Comparison of ENCODE assay signal across 8 cellular contexts in genomic region chr5:157607371-157608161, GRCh38. TPM values are rescaled to one million over a fixed set of nuclear protein-coding genes. Genes with fewer than 3 reads are reported as not detected.
DNase-seq lines count a peak whose midpoint lies in the region; ATAC-seq and TF ChIP-seq lines count a peak whose summit lies in the region.

No MANE protein-coding gene starts in this region.

- H3K4me3 ChIP-seq in fibroblast of the aortic adventitia (ENCODE audit: low read depth, low read length), result no peak overlapping the region
- H3K4me3 ChIP-seq in esophagus muscularis mucosa, result no peak overlapping the region

- H3K4me1 ChIP-seq in esophagus muscularis mucosa, result peaks cover 0 to 13% (median 11%) of the 10 kb centered on the region in 4 donors

- ATAC-seq in HG03460 (IDR thresholded peaks at IDR 0.05; ENCODE audit: unreplicated experiment), result peak; percentile 54
- ATAC-seq in stimulated activated memory B cell treated with anti-CD40 and anti-IgM and Interleukin-4, amounts not matched to agents 10 μg/mL and 1 μg/mL and 100 μg/mL, for 72 hours, result peak; percentile 63

- 62% methylated on average over 7 of the region's 7 CpGs for WGBS in esophagus muscularis mucosa

- H3K4me3 Mint-ChIP-seq in activated CD4-positive, alpha-beta memory T cell treated with anti-CD3 and anti-CD28 coated beads, Interleukin-2, amount 10 ng/mL, durations not matched to agents 7 days and 5 days, result peak overlapping the region; percentile 6
- peak overlapping the region; percentile 34 for H3K4me3 Mint-ChIP-seq in stimulated activated memory B cell treated with anti-CD40 and anti-IgM and Interleukin-4, amounts not matched to agents 10 μg/mL and 1 μg/mL and 100 μg/mL, for 72 hours

- intact Hi-C loops in esophagus muscularis mucosa (cut with DNase I), result no loop called here

- CTCF ChIA-PET in activated CD4-positive, alpha-beta memory T cell treated with anti-CD3 and anti-CD28 coated beads, Interleukin-2, amount 10 ng/mL, durations not matched to agents 7 days and 5 days (lab: Charles Lee), result interaction anchor here (0.7 to 2.2 kb wide), 12 partner anchors 9 to 175 kb away, joined by 3 to 6 read pairs (median 3); partner anchors contain the start of gene LSM11

- POLR2A ChIA-PET in activated CD4-positive, alpha-beta memory T cell treated with anti-CD3 and anti-CD28 coated beads, Interleukin-2, amount 10 ng/mL, durations not matched to agents 7 days and 5 days (lab: Charles Lee), result interaction anchor here (0.7 to 3.9 kb wide), 17 partner anchors 9 to 1601 kb away, joined by 3 to 28 read pairs (median 5); partner anchors contain the start of gene THG1L

- no peaks in the 10 kb centered on the region for H3K9me3 Mint-ChIP-seq in activated CD4-positive, alpha-beta memory T cell treated with anti-CD3 and anti-CD28 coated beads, Interleukin-2, amount 10 ng/mL, durations not matched to agents 7 days and 5 days
- H3K9me3 Mint-ChIP-seq in stimulated activated memory B cell treated with anti-CD40 and anti-IgM and Interleukin-4, amounts not matched to agents 10 μg/mL and 1 μg/mL and 100 μg/mL, for 72 hours, result no peaks in the 10 kb centered on the region

- no peaks in the 10 kb centered on the region for H3K27me3 ChIP-seq in esophagus muscularis mucosa

- H3K9me3 ChIP-seq in esophagus muscularis mucosa, result no peaks in the 10 kb centered on the region

- DNase-seq in GM04504 (ENCODE audit: low read depth) (peak; percentile 48), fibroblast of the aortic adventitia (ENCODE audit: low read depth) (peak; percentile 43), medulla oblongata (ENCODE audit: extremely low spot score) (no peak), inferior parietal cortex (ENCODE audit: extremely low spot score) (no peak), esophagus muscularis mucosa (ENCODE audit: extremely low spot score) (no peak)
- DNase-seq in activated CD4-positive, alpha-beta memory T cell treated with anti-CD3 and anti-CD28 coated beads, Interleukin-2, amount 10 ng/mL, durations not matched to agents 7 days and 5 days, result peak; percentile 86

- TF ChIP-seq CTCF in fibroblast of the aortic adventitia (IDR thresholded peaks at IDR 0.05; ENCODE audit: insufficient read depth, low read length), result no peak
- no peak for TF ChIP-seq CTCF in esophagus muscularis mucosa (IDR thresholded peaks at IDR 0.05)

- TF ChIP-seq POLR2A in esophagus muscularis mucosa (IDR thresholded peaks at IDR 0.05; ENCODE audit: low read depth), result no peak

- peaks cover 8% of the 10 kb centered on the region for H3K36me3 Mint-ChIP-seq in activated CD4-positive, alpha-beta memory T cell treated with anti-CD3 and anti-CD28 coated beads, Interleukin-2, amount 10 ng/mL, durations not matched to agents 7 days and 5 days (ENCODE audit: low read depth)
- H3K36me3 Mint-ChIP-seq in stimulated activated memory B cell treated with anti-CD40 and anti-IgM and Interleukin-4, amounts not matched to agents 10 μg/mL and 1 μg/mL and 100 μg/mL, for 72 hours, result no peaks in the 10 kb centered on the region

- peak overlapping the region; percentile 81 for H3K27ac Mint-ChIP-seq in activated CD4-positive, alpha-beta memory T cell treated with anti-CD3 and anti-CD28 coated beads, Interleukin-2, amount 10 ng/mL, durations not matched to agents 7 days and 5 days
- peak overlapping the region; percentile 83 for H3K27ac Mint-ChIP-seq in stimulated activated memory B cell treated with anti-CD40 and anti-IgM and Interleukin-4, amounts not matched to agents 10 μg/mL and 1 μg/mL and 100 μg/mL, for 72 hours

- TF ChIP-seq EP300 in esophagus muscularis mucosa (IDR thresholded peaks at IDR 0.05), result no peak

- H3K27ac ChIP-seq in esophagus muscularis mucosa (replicated peaks in 1 of 4), result no peak overlapping the region

- no peaks in the 10 kb centered on the region for H3K27me3 Mint-ChIP-seq in activated CD4-positive, alpha-beta memory T cell treated with anti-CD3 and anti-CD28 coated beads, Interleukin-2, amount 10 ng/mL, durations not matched to agents 7 days and 5 days
- H3K27me3 Mint-ChIP-seq in stimulated activated memory B cell treated with anti-CD40 and anti-IgM and Interleukin-4, amounts not matched to agents 10 μg/mL and 1 μg/mL and 100 μg/mL, for 72 hours, result no peaks in the 10 kb centered on the region

- H3K36me3 ChIP-seq in esophagus muscularis mucosa, result no peaks in the 10 kb centered on the region

- H3K4me1 Mint-ChIP-seq in activated CD4-positive, alpha-beta memory T cell treated with anti-CD3 and anti-CD28 coated beads, Interleukin-2, amount 10 ng/mL, durations not matched to agents 7 days and 5 days, result peaks cover 81% of the 10 kb centered on the region
- H3K4me1 Mint-ChIP-seq in stimulated activated memory B cell treated with anti-CD40 and anti-IgM and Interleukin-4, amounts not matched to agents 10 μg/mL and 1 μg/mL and 100 μg/mL, for 72 hours, result peaks cover 67% of the 10 kb centered on the region

RNA-seq across cellular contexts. Expression of gene ADAM19, which starts 32.0 kb away (rescaled TPM):
- 100 to 1,000 TPM; 309 to 313 TPM for total RNA-seq in activated CD4-positive, alpha-beta memory T cell treated with anti-CD3 and anti-CD28 coated beads, Interleukin-2, amount 10 ng/mL, durations not matched to agents 7 days and 5 days
- 11.2 and 15.5 TPM in 2 replicates for total RNA-seq in fibroblast of the aortic adventitia (ENCODE audit: low replicate concordance)
- total RNA-seq in esophagus muscularis mucosa, result 10 to 100 TPM; 25.0 to 43.6 (median 28.1) TPM

RNA-seq across cellular contexts. Expression of gene SOX30, which starts 44.7 kb away (rescaled TPM):
- total RNA-seq in activated CD4-positive, alpha-beta memory T cell treated with anti-CD3 and anti-CD28 coated beads, Interleukin-2, amount 10 ng/mL, durations not matched to agents 7 days and 5 days, result under 1 TPM; 0.18 to 0.33 TPM
- total RNA-seq in fibroblast of the aortic adventitia (ENCODE audit: low replicate concordance) (0.09 TPM in 1 of 2 replicates, not detected in the other), esophagus muscularis mucosa (under 1 TPM in 2 of 4 donors, not detected in 2; 0.17 to 0.34 TPM)

Comparison
In these comparisons a context has a peak if more than half of its experiments do, and no peak if none do; other contexts are left out.
1. DNase-seq: peak in GM04504 (single experiment), activated CD4-positive, alpha-beta memory T cell treated with anti-CD3 and anti-CD28 coated beads, Interleukin-2, amount 10 ng/mL, durations not matched to agents 7 days and 5 days (single experiment) and fibroblast of the aortic adventitia (single experiment); none in medulla oblongata (single experiment), inferior parietal cortex (single experiment) and esophagus muscularis mucosa (single experiment).
2. RNA of gene ADAM19, which starts 32.0 kb away (total RNA-seq): 309 to 313 TPM in activated CD4-positive, alpha-beta memory T cell treated with anti-CD3 and anti-CD28 coated beads, Interleukin-2, amount 10 ng/mL, durations not matched to agents 7 days and 5 days; 25.0 to 43.6 TPM in esophagus muscularis mucosa and 11.2 to 15.5 TPM in fibroblast of the aortic adventitia; every median in the first group is over 4 times any median in the second.